In genomic region chr1:176811896-176812295, GRCh38 we compare ENCODE assay signal across 1 cellular context.
TF ChIP-seq lines count a peak whose summit lies in the region.

No MANE protein-coding gene starts in this region.

TF ChIP-seq in GM23338, 12 proteins besides CTCF, POLR2A, EP300 and RAD21 (continued from another document):
- TF ChIP-seq ZNF462 (CRISPR knock-in tag; IDR thresholded peaks at IDR 0.05) (no peak), NANOG (IDR thresholded peaks at IDR 0.05; ENCODE audit: borderline replicate concordance) (no peak), STAT1 (IDR thresholded peaks at IDR 0.05; ENCODE audit: unreplicated experiment) (no peak), ZNF331 (CRISPR knock-in tag; IDR thresholded peaks at IDR 0.05; ENCODE audit: low read depth) (no peak), JUNB (IDR thresholded peaks at IDR 0.05; ENCODE audit: unreplicated experiment) (no peak), CREB1 (CRISPR knock-in tag; IDR thresholded peaks at IDR 0.05; ENCODE audit: low read depth) (no peak), POLR2AphosphoS5 (IDR thresholded peaks at IDR 0.05; ENCODE audit: low read depth) (no peak), EZH2 (IDR thresholded peaks at IDR 0.05; ENCODE audit: low read depth, unreplicated experiment) (no peak), REST (IDR thresholded peaks at IDR 0.05; ENCODE audit: unreplicated experiment) (no peak), ZNF114 (CRISPR knock-in tag; IDR thresholded peaks at IDR 0.05) (no peak), EZH2phosphoT487 (IDR thresholded peaks at IDR 0.05; ENCODE audit: unreplicated experiment) (no peak)
TF ChIP-seq in GM23338: peak in this region for 0.
